ENCODE assay signal across 1 cellular context in genomic region chr1:204013052-204013451, GRCh38.
TF ChIP-seq lines count a peak whose summit lies in the region.

No MANE protein-coding gene starts in this region.

TF ChIP-seq in GM23338, 12 proteins besides CTCF, POLR2A, EP300 and RAD21 (continued from another document):
- TF ChIP-seq ZNF462 (CRISPR knock-in tag; IDR thresholded peaks at IDR 0.05), result no peak
- no peak for TF ChIP-seq NANOG (IDR thresholded peaks at IDR 0.05; ENCODE audit: borderline replicate concordance)
- no peak for TF ChIP-seq ZNF114 (CRISPR knock-in tag; IDR thresholded peaks at IDR 0.05)
- TF ChIP-seq, protein P1, sequence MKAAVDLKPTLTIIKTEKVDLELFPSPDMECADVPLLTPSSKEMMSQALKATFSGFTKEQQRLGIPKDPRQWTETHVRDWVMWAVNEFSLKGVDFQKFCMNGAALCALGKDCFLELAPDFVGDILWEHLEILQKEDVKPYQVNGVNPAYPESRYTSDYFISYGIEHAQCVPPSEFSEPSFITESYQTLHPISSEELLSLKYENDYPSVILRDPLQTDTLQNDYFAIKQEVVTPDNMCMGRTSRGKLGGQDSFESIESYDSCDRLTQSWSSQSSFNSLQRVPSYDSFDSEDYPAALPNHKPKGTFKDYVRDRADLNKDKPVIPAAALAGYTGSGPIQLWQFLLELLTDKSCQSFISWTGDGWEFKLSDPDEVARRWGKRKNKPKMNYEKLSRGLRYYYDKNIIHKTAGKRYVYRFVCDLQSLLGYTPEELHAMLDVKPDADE (IDR thresholded peaks at IDR 0.05), result no peak
